ENCODE assay signal across 5 cellular contexts in genomic region chr12:30151831-30152230, GRCh38.
"Had no signal": no experiment of that assay in that cellular context is flagged by ENCODE, and none has a peak within 500 bp of the region (broad histone marks: within the 10 kb centered on the region; RNA-seq: fewer than 3 reads in every experiment).

No MANE protein-coding gene starts in this region.

- H3K4me3 ChIP-seq: GM23338, K562 had no signal

- ATAC-seq: GM23338, K562 had no signal

- DNase-seq: H9, HCEC 1CT, IMR-90 had no signal
